ENCODE assay signal across 19 cellular contexts in the genomic region with DNA sequence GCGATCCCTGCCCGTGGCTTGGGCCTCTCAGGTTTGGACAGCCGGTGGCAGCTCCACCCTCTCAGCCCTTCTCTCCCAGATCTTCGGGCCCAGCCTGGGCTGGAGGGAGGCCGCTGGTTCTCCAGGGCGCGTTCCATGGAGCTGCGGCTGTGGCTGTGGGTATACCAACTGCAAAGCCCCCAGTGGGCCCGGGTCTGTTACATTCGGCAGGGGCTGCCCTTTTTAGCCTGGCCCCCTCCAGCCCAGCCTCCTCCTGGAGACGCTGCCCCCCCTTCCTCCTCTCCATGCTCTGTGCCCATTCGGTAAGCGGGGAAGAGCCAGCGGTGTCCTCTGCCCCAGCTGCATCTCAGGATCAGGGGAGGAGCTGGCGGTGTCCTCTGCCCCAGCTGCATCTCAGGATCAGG.
DNase-seq lines count a peak whose midpoint lies in the region; ATAC-seq, FAIRE-seq and TF ChIP-seq lines count a peak whose summit lies in the region.
"Had no signal": no experiment of that assay in that cellular context is flagged by ENCODE, and none has a peak within 500 bp of the region (broad histone marks: within the 10 kb centered on the region; RNA-seq: fewer than 3 reads in every experiment).

No MANE protein-coding gene starts in this region.

- no peak overlapping the region for H3K9ac ChIP-seq in neuronal stem cell (ENCODE audit: low read depth, low read length, poor library complexity)

- H3K27ac ChIP-seq in A549 (peak overlapping the region; percentile 54 to 93; a peak in 4 of 6 replicates), neuronal stem cell (replicated peaks; ENCODE audit: low read length) (no peak overlapping the region)
- H3K27ac ChIP-seq: SJCRH30 had no signal

- no peak overlapping the region for H3K4ac ChIP-seq in neuronal stem cell (ENCODE audit: low read length)

- H3K4me3 Mint-ChIP-seq in HFFc6 (no peak overlapping the region), chondrocyte (ENCODE audit: unreplicated experiment) (no peak overlapping the region), Caco-2 (ENCODE audit: unreplicated experiment) (no peak overlapping the region)
- no peak overlapping the region for H3K4me3 Mint-ChIP-seq in activated T-helper 2 cell treated with anti-CD3 and anti-CD28 coated beads, Interferon-gamma antibody, Interleukin-2, Interleukin-4, amounts not matched to agents 10 μg/mL and 5 μg/mL and 100 μg/mL, durations not matched to agents 14 hours and 24 hours and 36 hours (ENCODE audit: low read depth)

- no peak overlapping the region for H2BK5ac ChIP-seq in neuronal stem cell (ENCODE audit: low read length)

- no peak for FAIRE-seq in A549 (lab: Jason Lieb, UNC)
- FAIRE-seq: H54 had no signal

- H3K9me3 Mint-ChIP-seq in HFFc6 (no peaks in the 10 kb centered on the region), chondrocyte (ENCODE audit: low read depth) (no peaks in the 10 kb centered on the region), Caco-2 (ENCODE audit: unreplicated experiment) (peaks cover 2% of the 10 kb centered on the region)
- H3K9me3 Mint-ChIP-seq in activated T-helper 2 cell treated with anti-CD3 and anti-CD28 coated beads, Interferon-gamma antibody, Interleukin-2, Interleukin-4, amounts not matched to agents 10 μg/mL and 5 μg/mL and 100 μg/mL, durations not matched to agents 14 hours and 24 hours and 36 hours = no peaks in the 10 kb centered on the region

- H3K4me1 ChIP-seq in A549 = peaks cover 16% of the 10 kb centered on the region
- peaks cover 8 to 9% of the 10 kb centered on the region in 2 donors for H3K4me1 ChIP-seq in neuronal stem cell (ENCODE audit: control insufficient read depth in 2 of 2, insufficient read depth in 1 of 2, low read depth in 1 of 2, low read length in 2 of 2)
- H3K4me1 ChIP-seq in Caco-2 = peaks cover 9% of the 10 kb centered on the region
- H3K4me1 ChIP-seq: SJCRH30 had no signal

- no peak for TF ChIP-seq POLR2A in A549 (IDR thresholded peaks at IDR 0.05; ENCODE audit: low read length)

- BruUV-seq in Caco-2 (replicated peaks; lab: Mats Ljungman, UMichigan) = no TSS peak

- H2AFZ ChIP-seq in neuronal stem cell (ENCODE audit: low read length) = no peak overlapping the region

- no peak overlapping the region for H4K91ac ChIP-seq in neuronal stem cell (ENCODE audit: low read depth, low read length, poor library complexity)

- no peak overlapping the region for H2AK5ac ChIP-seq in neuronal stem cell (ENCODE audit: low read depth, low read length)

- H3K27me3 Mint-ChIP-seq in HFFc6 (ENCODE audit: insufficient read depth) (no peaks in the 10 kb centered on the region; the same call in 1 of the 2 replicates), chondrocyte (ENCODE audit: low read depth) (no peaks in the 10 kb centered on the region), Caco-2 (ENCODE audit: insufficient read depth, unreplicated experiment) (no peaks in the 10 kb centered on the region)
- no peaks in the 10 kb centered on the region for H3K27me3 Mint-ChIP-seq in activated T-helper 2 cell treated with anti-CD3 and anti-CD28 coated beads, Interferon-gamma antibody, Interleukin-2, Interleukin-4, amounts not matched to agents 10 μg/mL and 5 μg/mL and 100 μg/mL, durations not matched to agents 14 hours and 24 hours and 36 hours (ENCODE audit: low read depth)

- POLR2A ChIA-PET in A549 (lab: Yijun Ruan, JAX) = no interaction called here
- POLR2A ChIA-PET in Caco-2 (lab: Charles Lee) = no interaction called here

- intact Hi-C loops in activated T-helper 2 cell treated with anti-CD3 and anti-CD28 coated beads, Interferon-gamma antibody, Interleukin-2, Interleukin-4, amounts not matched to agents 10 μg/mL and 5 μg/mL and 100 μg/mL, durations not matched to agents 14 hours and 24 hours and 36 hours (cut with micrococcal nuclease) = no loop called here
- intact Hi-C loops in Caco-2 (cut with micrococcal nuclease; ENCODE audit: unreplicated experiment) = no loop called here

- H3K14ac ChIP-seq in neuronal stem cell (ENCODE audit: low read length) = no peak overlapping the region

- H3K4me1 Mint-ChIP-seq in HFFc6 (ENCODE audit: low read depth) = peaks cover 37% of the 10 kb centered on the region
- H3K4me1 Mint-ChIP-seq in chondrocyte (ENCODE audit: low read depth) = peaks cover 17% of the 10 kb centered on the region
- no peaks in the 10 kb centered on the region for H3K4me1 Mint-ChIP-seq in activated T-helper 2 cell treated with anti-CD3 and anti-CD28 coated beads, Interferon-gamma antibody, Interleukin-2, Interleukin-4, amounts not matched to agents 10 μg/mL and 5 μg/mL and 100 μg/mL, durations not matched to agents 14 hours and 24 hours and 36 hours (ENCODE audit: low read depth)
- no peaks in the 10 kb centered on the region for H3K4me1 Mint-ChIP-seq in Caco-2 (ENCODE audit: low read depth, unreplicated experiment)

- DNase-seq in A549 (ENCODE audit: low read depth in 1 of 2, low spot score in 1 of 2) (no peak), HFFc6 (no peak), chondrocyte (ENCODE audit: low spot score) (peak; percentile 84), neuronal stem cell (ENCODE audit: low spot score) (no peak), Caco-2 (no peak), NCI-H1092 treated with DMSO at 0.1 percent for 48 hours (lab: John Stamatoyannopoulos, UW) (no peak)
- DNase-seq in activated T-helper 2 cell treated with anti-CD3 and anti-CD28 coated beads, Interferon-gamma antibody, Interleukin-2, Interleukin-4, amounts not matched to agents 10 μg/mL and 5 μg/mL and 100 μg/mL, durations not matched to agents 14 hours and 24 hours and 36 hours (ENCODE audit: low spot score) = no peak
- DNase-seq: BE2C; DMS79 treated with DMSO at 0.1 percent for 48 hours; KG1; NCI-H1092; NCI-H1436 treated with DMSO at 0.1 percent for 48 hours; NCI-H2029; NCI-H226; NCI-H524; NCI-H774; NK-92 treated with Interleukin-12 subunit alpha and Interleukin-12 subunit beta, amount 100 ng/mL, for 24 hours; SJCRH30 had no signal

- H3K36me3 Mint-ChIP-seq in HFFc6 (ENCODE audit: low read depth) (peaks cover 11% of the 10 kb centered on the region; the same call in 1 of the 2 replicates), chondrocyte (ENCODE audit: low read depth) (peaks cover 1% of the 10 kb centered on the region), Caco-2 (ENCODE audit: insufficient read depth, unreplicated experiment) (no peaks in the 10 kb centered on the region)
- H3K36me3 Mint-ChIP-seq in activated T-helper 2 cell treated with anti-CD3 and anti-CD28 coated beads, Interferon-gamma antibody, Interleukin-2, Interleukin-4, amounts not matched to agents 10 μg/mL and 5 μg/mL and 100 μg/mL, durations not matched to agents 14 hours and 24 hours and 36 hours (ENCODE audit: low read depth) = no peaks in the 10 kb centered on the region

- H3K23ac ChIP-seq in neuronal stem cell (ENCODE audit: low read depth, low read length, poor library complexity) = no peak overlapping the region

- TF ChIP-seq EP300 in A549 (IDR thresholded peaks at IDR 0.05) = no peak

- no peak for TF ChIP-seq RAD21 in A549 (conservative IDR thresholded peaks at IDR 0.05 in 1 of 2, IDR thresholded peaks at IDR 0.05 in 1 of 2)

- H3K36me3 ChIP-seq in neuronal stem cell (replicated peaks in 1 of 2; ENCODE audit: control insufficient read depth in 2 of 2, insufficient read depth in 2 of 2, low read length in 2 of 2) (peaks cover 0 to 2% of the 10 kb centered on the region in 2 donors), Caco-2 (ENCODE audit: control insufficient read depth, insufficient read depth, low read length) (no peaks in the 10 kb centered on the region)
- H3K36me3 ChIP-seq: BE2C, SJCRH30 had no signal

- H3K18ac ChIP-seq in neuronal stem cell (ENCODE audit: low read length) = peak overlapping the region; percentile 70

- H2BK15ac ChIP-seq in neuronal stem cell (ENCODE audit: low read length) = peak overlapping the region; percentile 64

- peak overlapping the region; percentile 61 for H2BK120ac ChIP-seq in neuronal stem cell (ENCODE audit: low read depth, low read length)

- no peak overlapping the region for H4K8ac ChIP-seq in neuronal stem cell (ENCODE audit: low read depth, low read length)

- H2BK12ac ChIP-seq in neuronal stem cell (ENCODE audit: low read length) = peak overlapping the region; percentile 30

- H3K4me3 ChIP-seq in A549 (no peak overlapping the region), neuronal stem cell (ENCODE audit: low read length in 2 of 2) (no peak overlapping the region), Caco-2 (ENCODE audit: low read depth, low read length) (no peak overlapping the region)
- H3K4me3 ChIP-seq: SJCRH30 had no signal

- TF ChIP-seq CTCF in A549 (IDR thresholded peaks at IDR 0.05) = no peak
- TF ChIP-seq CTCF in HFFc6 (IDR thresholded peaks at IDR 0.05) = no peak
- TF ChIP-seq CTCF in chondrocyte (IDR thresholded peaks at IDR 0.05) = no peak
- no peak for TF ChIP-seq CTCF in Caco-2 (IDR thresholded peaks at IDR 0.05; ENCODE audit: insufficient read depth in 1 of 2, low read depth in 1 of 2, low read length in 1 of 2, severe bottlenecking in 1 of 2, unreplicated experiment in 1 of 2)

- peaks cover 4% of the 10 kb centered on the region for H3K79me1 ChIP-seq in neuronal stem cell (ENCODE audit: low read depth, low read length)

- CTCF ChIA-PET in A549 (lab: Yijun Ruan, JAX) = interaction anchor here (1.0 to 1.8 kb wide), 3 partner anchors 9 to 20 kb away, joined by 3 to 5 read pairs (median 4); no protein-coding TSS in a partner anchor
- CTCF ChIA-PET in Caco-2 (lab: Charles Lee) = no interaction called here

- H3K27ac Mint-ChIP-seq in HFFc6 (peak overlapping the region; percentile 87), chondrocyte (ENCODE audit: unreplicated experiment) (no peak overlapping the region), Caco-2 (ENCODE audit: unreplicated experiment) (no peak overlapping the region)
- no peak overlapping the region for H3K27ac Mint-ChIP-seq in activated T-helper 2 cell treated with anti-CD3 and anti-CD28 coated beads, Interferon-gamma antibody, Interleukin-2, Interleukin-4, amounts not matched to agents 10 μg/mL and 5 μg/mL and 100 μg/mL, durations not matched to agents 14 hours and 24 hours and 36 hours

- WGBS in A549 (ENCODE audit: missing lambda C conversion rate) = 95% methylated on average over 13 of the region's 15 CpGs
- WGBS in neuronal stem cell (ENCODE audit: extremely low coverage in 2 of 2, insufficient read length in 2 of 2, insufficient replicate concordance in 1 of 2), 2 donors = no CpG with 5 or more reads among the region's 15 CpGs

- no peak for ATAC-seq in A549

- H3K9me3 ChIP-seq in A549 (peaks cover 5% of the 10 kb centered on the region; the same call in 2 of the 3 replicates), neuronal stem cell (replicated peaks in 1 of 2; ENCODE audit: control insufficient read depth in 2 of 2, insufficient read depth in 1 of 2, low read depth in 1 of 2, low read length in 2 of 2) (peaks cover 0 to 4% of the 10 kb centered on the region in 2 donors), Caco-2 (peaks cover 9% of the 10 kb centered on the region; the same call in 1 of the 2 replicates)
- H3K9me3 ChIP-seq: BE2C, SJCRH30 had no signal

- H3K4me2 ChIP-seq in A549 (no peak overlapping the region), neuronal stem cell (ENCODE audit: insufficient read depth, low read length, poor library complexity, severe bottlenecking) (no peak overlapping the region)

- no peaks in the 10 kb centered on the region for H3K27me3 ChIP-seq in neuronal stem cell (ENCODE audit: control insufficient read depth in 3 of 3, insufficient read depth in 3 of 3, low read depth in 1 of 3, low read length in 3 of 3)
- no peaks in the 10 kb centered on the region for H3K27me3 ChIP-seq in Caco-2 (replicated peaks; ENCODE audit: control insufficient read depth, insufficient read depth, low read length)
- H3K27me3 ChIP-seq: BE2C, SJCRH30 had no signal
